In genomic region chr6:13488896-13489237, GRCh38 we compare ENCODE assay signal across 1 cellular context.
TF ChIP-seq lines count a peak whose summit lies in the region.

No MANE protein-coding gene starts in this region.

TF ChIP-seq in GM12878, 131 proteins besides CTCF, POLR2A, EP300 and RAD21:
- TF ChIP-seq REST (IDR thresholded peaks at IDR 0.05; ENCODE audit: low read depth, low read length): no peak
- TF ChIP-seq PAX8 (IDR thresholded peaks at IDR 0.05): no peak
- no peak for TF ChIP-seq BACH1 (IDR thresholded peaks at IDR 0.05; ENCODE audit: borderline replicate concordance)
- no peak for TF ChIP-seq ZNF274 (IDR thresholded peaks at IDR 0.05; ENCODE audit: insufficient read depth, insufficient read length)
- TF ChIP-seq MXI1 (IDR thresholded peaks at IDR 0.05; ENCODE audit: low read depth, low read length): no peak
- no peak for TF ChIP-seq PAX5 (IDR thresholded peaks at IDR 0.05; ENCODE audit: borderline replicate concordance, low read depth, low read length)
- TF ChIP-seq RELB (IDR thresholded peaks at IDR 0.05; ENCODE audit: low read depth): no peak
